1 cellular context compared by ENCODE assay signal in genomic region chr17:81238815-81239713, GRCh38.
TF ChIP-seq lines count a peak whose summit lies in the region.

NDUFAF8 (plus strand) TSS chr17:81239318; CDS start chr17:81239364, 46 bp downstream.
TEPSIN (minus strand) TSS chr17:81239055; CDS start chr17:81239033, 22 bp downstream.

TF ChIP-seq in HepG2, 621 proteins besides CTCF, POLR2A, EP300 and RAD21 (continued from another document and continues in another):
- TF ChIP-seq PRPF4 (IDR thresholded peaks at IDR 0.05; ENCODE audit: low read depth, low read length, poor library complexity, severe bottlenecking) (no peak), GTF2F1 (IDR thresholded peaks at IDR 0.05; ENCODE audit: low read length) (no peak), ZNF615 (CRISPR knock-in tag; IDR thresholded peaks at IDR 0.05; ENCODE audit: borderline replicate concordance) (no peak), ZMYM3 (CRISPR knock-in tag; IDR thresholded peaks at IDR 0.05) (no peak), RBM22 (optimal IDR thresholded peaks at IDR 0.05; ENCODE audit: low read length) (peak; percentile 40), ZNF709 (CRISPR knock-in tag; IDR thresholded peaks at IDR 0.05) (no peak; the same call in 1 of the 2 replicates), ZNF12 (CRISPR knock-in tag; IDR thresholded peaks at IDR 0.05) (peak; percentile 5), SIN3B (IDR thresholded peaks at IDR 0.05; ENCODE audit: low read length) (peak; percentile 82), TEAD3 (CRISPR knock-in tag; optimal IDR thresholded peaks at IDR 0.05; ENCODE audit: borderline replicate concordance) (no peak), CCAR2 (optimal IDR thresholded peaks at IDR 0.05; ENCODE audit: low read depth, low read length) (no peak), ZNF879 (CRISPR knock-in tag; IDR thresholded peaks at IDR 0.05) (0 out of 2 replicates have a peak, but pooled peaks have one; percentile 2), ZNF607 (CRISPR knock-in tag; IDR thresholded peaks at IDR 0.05; ENCODE audit: borderline replicate concordance) (no peak; the same call in none of the 2 replicates), SP5 (CRISPR knock-in tag; IDR thresholded peaks at IDR 0.05; ENCODE audit: borderline replicate concordance, low read depth) (no peak), MEIS1 (CRISPR knock-in tag; IDR thresholded peaks at IDR 0.05; ENCODE audit: borderline replicate concordance) (no peak; the same call in 1 of the 2 replicates), POLR2AphosphoS2 (IDR thresholded peaks at IDR 0.05; ENCODE audit: low read depth, low read length) (no peak), KAT7 (CRISPR knock-in tag; IDR thresholded peaks at IDR 0.05; ENCODE audit: borderline replicate concordance) (peak; percentile 41; the same call in 1 of the 2 replicates), ELF4 (CRISPR knock-in tag; IDR thresholded peaks at IDR 0.05; ENCODE audit: borderline replicate concordance) (peak; percentile 92), KDM5A (IDR thresholded peaks at IDR 0.05; ENCODE audit: borderline replicate concordance, low read length) (peak; percentile 90), ZNF512B (CRISPR knock-in tag; IDR thresholded peaks at IDR 0.05; ENCODE audit: borderline replicate concordance) (no peak), HNF4A (CRISPR knock-in tag; IDR thresholded peaks at IDR 0.05) (no peak), PLRG1 (conservative IDR thresholded peaks at IDR 0.05) (no peak), MXD1 (CRISPR knock-in tag; IDR thresholded peaks at IDR 0.05) (peak; percentile 62), ZNF280B (CRISPR knock-in tag; IDR thresholded peaks at IDR 0.05; ENCODE audit: borderline replicate concordance) (no peak; the same call in 1 of the 2 replicates), ZNF703 (CRISPR knock-in tag; IDR thresholded peaks at IDR 0.05; ENCODE audit: borderline replicate concordance) (no peak), ZNF549 (CRISPR knock-in tag; IDR thresholded peaks at IDR 0.05) (no peak), FOXA1 (IDR thresholded peaks at IDR 0.05) (no peak), FOXA1 (CRISPR knock-in tag; IDR thresholded peaks at IDR 0.05) (peak; percentile 60), E2F2 (CRISPR knock-in tag; IDR thresholded peaks at IDR 0.05; ENCODE audit: borderline replicate concordance) (no peak), ZKSCAN8 (CRISPR knock-in tag; IDR thresholded peaks at IDR 0.05; ENCODE audit: borderline replicate concordance) (no peak), GATAD2A (CRISPR knock-in tag; IDR thresholded peaks at IDR 0.05) (peak; percentile 8; the same call in 1 of the 2 replicates), GPN1 (CRISPR knock-in tag; IDR thresholded peaks at IDR 0.05; ENCODE audit: borderline replicate concordance) (no peak), MTERF4 (CRISPR knock-in tag; IDR thresholded peaks at IDR 0.05) (no peak; the same call in 1 of the 2 replicates), PPARG (CRISPR knock-in tag; conservative IDR thresholded peaks at IDR 0.05) (no peak), ZNF33B (CRISPR knock-in tag; IDR thresholded peaks at IDR 0.05) (no peak), ZBTB40 (IDR thresholded peaks at IDR 0.05) (no peak), ZBTB40 (CRISPR knock-in tag; IDR thresholded peaks at IDR 0.05) (0 out of 2 replicates have a peak, but pooled peaks have one; percentile 31), MXD4 (CRISPR knock-in tag; IDR thresholded peaks at IDR 0.05) (peak; percentile 85; the same call in 1 of the 2 replicates), ZNF740 (CRISPR knock-in tag; IDR thresholded peaks at IDR 0.05) (no peak), NCOA1 (CRISPR knock-in tag; IDR thresholded peaks at IDR 0.05) (0 out of 2 replicates have a peak, but pooled peaks have one; percentile 18), ZNF251 (CRISPR knock-in tag; IDR thresholded peaks at IDR 0.05) (no peak), ZNF557 (CRISPR knock-in tag; IDR thresholded peaks at IDR 0.05) (no peak), ZNF75D (CRISPR knock-in tag; IDR thresholded peaks at IDR 0.05; ENCODE audit: borderline replicate concordance) (no peak), ZNF335 (CRISPR knock-in tag; IDR thresholded peaks at IDR 0.05) (0 out of 2 replicates have a peak, but pooled peaks have one; percentile 72), ZNF234 (CRISPR knock-in tag; conservative IDR thresholded peaks at IDR 0.05) (no peak; the same call in 1 of the 2 replicates), XBP1 (CRISPR knock-in tag; IDR thresholded peaks at IDR 0.05) (no peak; the same call in 1 of the 2 replicates), SIN3A (IDR thresholded peaks at IDR 0.05; ENCODE audit: borderline replicate concordance, low read depth, low read length) (peak; percentile 81), ZNF230 (CRISPR knock-in tag; IDR thresholded peaks at IDR 0.05) (0 out of 2 replicates have a peak, but pooled peaks have one; percentile 70), ZNF704 (CRISPR knock-in tag; IDR thresholded peaks at IDR 0.05; ENCODE audit: borderline replicate concordance) (peak; percentile 7; the same call in 1 of the 2 replicates), IRF2 (CRISPR knock-in tag; IDR thresholded peaks at IDR 0.05) (peak; percentile 76)
